In genomic region chr10:15370741-15371701, GRCh38 we compare ENCODE assay signal across 9 cellular contexts. TPM values are rescaled to one million over a fixed set of nuclear protein-coding genes. Genes with fewer than 3 reads are reported as not detected.
A peak's percentile ranks its signal among the peaks of the same experiment; 100 is the strongest.
DNase-seq lines count a peak whose midpoint lies in the region; ATAC-seq and TF ChIP-seq lines count a peak whose summit lies in the region.
"Had no signal": no experiment of that assay in that cellular context is flagged by ENCODE, and none has a peak within 500 bp of the region (broad histone marks: within the 10 kb centered on the region; RNA-seq: fewer than 3 reads in every experiment).

Gene FAM171A1 (minus strand): TSS chr10:15371289. CDS start chr10:15371052, 237 bp downstream.

- intact Hi-C loops in naive thymus-derived CD4-positive, alpha-beta T cell (cut with micrococcal nuclease) = loop anchor here (1.0 to 10.0 kb wide), 12 partner anchors 106 to 874 kb away; partner anchors contain the start of genes NMT2 (in 1 of the 2), RPP38 (in 1 of the 2) and SUV39H2 (in 1 of the 2)

- ATAC-seq in activated T-helper 17 cell treated with anti-CD3 and anti-CD28 coated beads, Interleukin-2, amount 50 U/mL, for 72 hours (replicated peaks) = peak; percentile 83
- peak; percentile 91 for ATAC-seq in naive thymus-derived CD4-positive, alpha-beta T cell

- H3K27me3 ChIP-seq in naive thymus-derived CD4-positive, alpha-beta T cell (ENCODE audit: control insufficient read depth in 2 of 2, insufficient read depth in 2 of 2, low read length in 2 of 2) = peaks cover 0 to 9% of the 10 kb centered on the region in 2 donors

- no peaks in the 10 kb centered on the region for H3K36me3 ChIP-seq in naive thymus-derived CD4-positive, alpha-beta T cell (ENCODE audit: control insufficient read depth in 2 of 3, insufficient read depth in 3 of 3, low read length in 3 of 3)
- H3K36me3 ChIP-seq: neutrophil had no signal

- no peaks in the 10 kb centered on the region for H3K36me3 Mint-ChIP-seq in activated T-helper 17 cell treated with anti-CD3 and anti-CD28 coated beads, Interleukin-2, amount 50 U/mL, for 72 hours (ENCODE audit: low read depth)
- H3K36me3 Mint-ChIP-seq in naive thymus-derived CD4-positive, alpha-beta T cell = no peaks in the 10 kb centered on the region

- H3K27me3 Mint-ChIP-seq in activated T-helper 17 cell treated with anti-CD3 and anti-CD28 coated beads, Interleukin-2, amount 50 U/mL, for 72 hours = peaks cover 3% of the 10 kb centered on the region
- peaks cover 0 to 80% (median 6%) of the 10 kb centered on the region in 5 donors for H3K27me3 Mint-ChIP-seq in naive thymus-derived CD4-positive, alpha-beta T cell

- H3K4me1 ChIP-seq in naive thymus-derived CD4-positive, alpha-beta T cell (ENCODE audit: control insufficient read depth in 2 of 2, insufficient read depth in 2 of 2, low read length in 2 of 2) = peaks cover 3 to 5% of the 10 kb centered on the region in 2 donors

- CTCF ChIA-PET in HEK293T (lab: Yijun Ruan, JAX) = interaction anchor here (0.5 to 1.0 kb wide), 5 partner anchors 109 to 547 kb away, joined by 3 to 6 read pairs (median 4); no protein-coding TSS in a partner anchor
- CTCF ChIA-PET in naive thymus-derived CD4-positive, alpha-beta T cell (lab: Charles Lee) = interaction anchor here (0.9 kb wide), 1 partner anchor 417 kb away, joined by 3 read pairs; the partner anchor contains the start of gene DCLRE1C

- peak within 1 kb of the TSS; percentile 70 for H3K4me3 Mint-ChIP-seq in activated T-helper 17 cell treated with anti-CD3 and anti-CD28 coated beads, Interleukin-2, amount 50 U/mL, for 72 hours
- H3K4me3 Mint-ChIP-seq in naive thymus-derived CD4-positive, alpha-beta T cell = peak within 1 kb of the TSS; percentile 59 to 92 (median 83)

- peak within 1 kb of the TSS; percentile 69 for H3K27ac Mint-ChIP-seq in activated T-helper 17 cell treated with anti-CD3 and anti-CD28 coated beads, Interleukin-2, amount 50 U/mL, for 72 hours
- H3K27ac Mint-ChIP-seq in naive thymus-derived CD4-positive, alpha-beta T cell = peak within 1 kb of the TSS in 8 of 9 donors; percentile 18 to 89 (median 62)

- peak within 1 kb of the TSS; percentile 47 for H3K4me3 ChIP-seq in naive thymus-derived CD4-positive, alpha-beta T cell (ENCODE audit: low read length)

- no peaks in the 10 kb centered on the region for H3K9me3 ChIP-seq in naive thymus-derived CD4-positive, alpha-beta T cell (ENCODE audit: control insufficient read depth in 2 of 3, low read length in 3 of 3)
- H3K9me3 ChIP-seq: neutrophil had no signal

- H3K4me1 Mint-ChIP-seq in activated T-helper 17 cell treated with anti-CD3 and anti-CD28 coated beads, Interleukin-2, amount 50 U/mL, for 72 hours = peaks cover 5% of the 10 kb centered on the region
- H3K4me1 Mint-ChIP-seq in naive thymus-derived CD4-positive, alpha-beta T cell = peaks cover 4 to 12% (median 5%) of the 10 kb centered on the region in 7 donors

- DNase-seq in ELR (ENCODE audit: low read depth) (peak; percentile 70), HEK293T (ENCODE audit: extremely low spot score) (peak; percentile 79), NOMO-1 treated with DMSO at 0.1 percent for 48 hours (lab: John Stamatoyannopoulos, UW; ENCODE audit: unreplicated experiment) (peak; percentile 31), fibroblast of gingiva (ENCODE audit: low read depth) (peak; percentile 63), COLO829 (ENCODE audit: low spot score) (no peak)
- DNase-seq in naive thymus-derived CD4-positive, alpha-beta T cell = peak; percentile 37 to 71 (median 62)
- peak; percentile 42 to 63 (median 54) for DNase-seq in stimulated activated naive CD4-positive, alpha-beta T cell (lab: John Stamatoyannopoulos, UW)

- no peaks in the 10 kb centered on the region for H3K9me3 Mint-ChIP-seq in activated T-helper 17 cell treated with anti-CD3 and anti-CD28 coated beads, Interleukin-2, amount 50 U/mL, for 72 hours
- no peaks in the 10 kb centered on the region for H3K9me3 Mint-ChIP-seq in naive thymus-derived CD4-positive, alpha-beta T cell

- peak within 1 kb of the TSS; percentile 21 for H3K27ac ChIP-seq in naive thymus-derived CD4-positive, alpha-beta T cell (ENCODE audit: low read depth, low read length)
- H3K27ac ChIP-seq: neutrophil had no signal

- POLR2A ChIA-PET in HEK293T (lab: Yijun Ruan, JAX) = interaction anchor here (1.2 to 1.4 kb wide), 2 partner anchors 9 to 22 kb away, joined by 3 read pairs; no protein-coding TSS in a partner anchor
- POLR2A ChIA-PET in naive thymus-derived CD4-positive, alpha-beta T cell (lab: Charles Lee) = interaction anchor here (1.3 kb wide), 1 partner anchor 209 kb away, joined by 4 read pairs; no protein-coding TSS in a partner anchor

TF ChIP-seq in HEK293T, 16 proteins besides CTCF, POLR2A, EP300 and RAD21:
- no peak for TF ChIP-seq FOXK2 (IDR thresholded peaks at IDR 0.05)
- no peak for TF ChIP-seq ZNF384 (IDR thresholded peaks at IDR 0.05)
- TF ChIP-seq ARNT (IDR thresholded peaks at IDR 0.05) = 0 out of 2 replicates have a peak, but pooled peaks have one; percentile 29
- no peak for TF ChIP-seq CTBP1 (IDR thresholded peaks at IDR 0.05; ENCODE audit: borderline replicate concordance)

RNA-seq across cellular contexts. Expression of gene FAM171A1, which starts in this region (rescaled TPM):
- total RNA-seq in activated T-helper 17 cell treated with anti-CD3 and anti-CD28 coated beads, Interleukin-2, amount 50 U/mL, for 72 hours = 1 to 10 TPM; 2.4 to 3.9 TPM
- 1 to 10 TPM; 3.2 to 8.0 (median 4.9) TPM for total RNA-seq in naive thymus-derived CD4-positive, alpha-beta T cell
- 10 to 100 TPM; 13.7 to 14.5 TPM for polyA plus RNA-seq in naive thymus-derived CD4-positive, alpha-beta T cell
